Comparison of ENCODE assay signal across 8 cellular contexts in genomic region chr3:158918008-158918407, GRCh38.
A peak's percentile ranks its signal among the peaks of the same experiment; 100 is the strongest.
DNase-seq lines count a peak whose midpoint lies in the region; ATAC-seq, FAIRE-seq and TF ChIP-seq lines count a peak whose summit lies in the region.

No MANE protein-coding gene starts in this region.

- H3K27ac ChIP-seq in endodermal cell (ENCODE audit: low read depth, low read length) (no peak overlapping the region), neural cell (ENCODE audit: low read length) (peak overlapping the region; percentile 44)

- H3K4me1 ChIP-seq in endodermal cell (ENCODE audit: control insufficient read depth, insufficient read depth, low read length): no peaks in the 10 kb centered on the region

- peaks cover 9% of the 10 kb centered on the region for H3F3A ChIP-seq in neural cell (ENCODE audit: insufficient read depth, low read length, poor library complexity, severe bottlenecking)

- TF ChIP-seq RAD21 in neural cell (conservative IDR thresholded peaks at IDR 0.05): peak; percentile 85

- H3K4me3 ChIP-seq in endodermal cell (ENCODE audit: low read length) (no peak overlapping the region), neural cell (ENCODE audit: low read length) (no peak overlapping the region)

- WGBS in endodermal cell (ENCODE audit: insufficient coverage in 1 of 2, insufficient read length in 1 of 2), 2 experiments: 14 to 37% methylated on average over 1 to 3 of the region's 3 CpGs

- H4K20me1 ChIP-seq in neural cell (ENCODE audit: insufficient read depth): no peaks in the 10 kb centered on the region

- H3K9me3 ChIP-seq in endodermal cell (ENCODE audit: control insufficient read depth, low read length) (no peaks in the 10 kb centered on the region), neural cell (ENCODE audit: low read length) (no peaks in the 10 kb centered on the region)

- intact Hi-C loops in Right ventricle myocardium superior (cut with DNase I): loop anchor here (5.0 kb wide), 1 partner anchor 344 kb away; no protein-coding TSS in a partner anchor
- intact Hi-C loops in cardiac septum (cut with DNase I): loop anchor here (5.0 kb wide), 1 partner anchor 344 kb away; no protein-coding TSS in a partner anchor

- no peaks in the 10 kb centered on the region for H3K9me3 Mint-ChIP-seq in endodermal cell

- no peaks in the 10 kb centered on the region for H3K9me2 ChIP-seq in neural cell (ENCODE audit: insufficient read depth, low read length)

- no peak overlapping the region for H3K27ac Mint-ChIP-seq in endodermal cell

- peaks cover 17% of the 10 kb centered on the region for H3K27me3 Mint-ChIP-seq in endodermal cell (ENCODE audit: insufficient read depth)

- no peak for DNase-seq in Right ventricle myocardium superior
- DNase-seq in cardiac septum (ENCODE audit: low spot score): no peak
- peak; percentile 77 for DNase-seq in HS-5 (ENCODE audit: low read depth)
- peak; percentile 81 for DNase-seq in RCC 7860 (ENCODE audit: low spot score)
- peak; percentile 89 for DNase-seq in endodermal cell
- DNase-seq in GM12892 (ENCODE audit: insufficient read length): no peak

- ATAC-seq in Right ventricle myocardium superior (ENCODE audit: poor library complexity): peak; percentile 67
- ATAC-seq in GM21619 (IDR thresholded peaks at IDR 0.05; ENCODE audit: unreplicated experiment): peak; percentile 82

- peaks cover 11% of the 10 kb centered on the region for H3K4me1 Mint-ChIP-seq in endodermal cell

- no peak for TF ChIP-seq POLR2A in GM12892 (IDR thresholded peaks at IDR 0.05; ENCODE audit: low read depth, low read length)

- peak; percentile 36 for TF ChIP-seq EP300 in neural cell (conservative IDR thresholded peaks at IDR 0.05; ENCODE audit: poor library complexity, severe bottlenecking)

- FAIRE-seq in RCC 7860 (lab: Jason Lieb, UNC) (peak; percentile 84), GM12892 (lab: Jason Lieb, UNC) (no peak)

- no peak overlapping the region for H3K4me2 ChIP-seq in neural cell (ENCODE audit: low read length)

- TF ChIP-seq CTCF in endodermal cell (conservative IDR thresholded peaks at IDR 0.05) (peak; percentile 90), neural cell (IDR thresholded peaks at IDR 0.05; ENCODE audit: poor library complexity, severe bottlenecking) (peak; percentile 83)

- no peaks in the 10 kb centered on the region for H3K36me3 ChIP-seq in endodermal cell (ENCODE audit: control insufficient read depth, insufficient read depth, low read length)
- no peaks in the 10 kb centered on the region for H3K36me3 ChIP-seq in neural cell (ENCODE audit: insufficient read depth, low read length)

- H3K9ac ChIP-seq in endodermal cell (ENCODE audit: extremely low read depth, low read length, poor library complexity, severe bottlenecking) (no peak overlapping the region), neural cell (ENCODE audit: low read length) (no peak overlapping the region)

- no peaks in the 10 kb centered on the region for H3K79me2 ChIP-seq in neural cell (replicated peaks; ENCODE audit: insufficient read depth, low read length)

- H3K4me3 Mint-ChIP-seq in endodermal cell: no peak overlapping the region

- no peaks in the 10 kb centered on the region for H3K36me3 Mint-ChIP-seq in endodermal cell (ENCODE audit: low read depth)

- peaks cover 13% of the 10 kb centered on the region for H3K27me3 ChIP-seq in endodermal cell (ENCODE audit: control insufficient read depth, insufficient read depth, low read length, poor library complexity, severe bottlenecking)
- H3K27me3 ChIP-seq in neural cell (ENCODE audit: insufficient read depth, low read depth, low read length): no peaks in the 10 kb centered on the region

- no peak overlapping the region for H2AFZ ChIP-seq in neural cell (ENCODE audit: low read depth, low read length)

TF ChIP-seq in neural cell, 6 proteins besides CTCF, POLR2A, EP300 and RAD21:
- TF ChIP-seq TAF1 (IDR thresholded peaks at IDR 0.05; ENCODE audit: low read depth) (no peak), SMC3 (conservative IDR thresholded peaks at IDR 0.05; ENCODE audit: poor library complexity) (peak; percentile 87), POLR2AphosphoS5 (IDR thresholded peaks at IDR 0.05) (peak; percentile 49), REST (IDR thresholded peaks at IDR 0.05; ENCODE audit: borderline replicate concordance) (peak; percentile 45), MXI1 (conservative IDR thresholded peaks at IDR 0.05; ENCODE audit: poor library complexity, severe bottlenecking) (no peak)

Comparison
In these comparisons a context has a peak if more than half of its experiments do, and no peak if none do; other contexts are left out.
1. DNase-seq: peak in HS-5 (single experiment), RCC 7860 (single experiment) and endodermal cell (single experiment); none in Right ventricle myocardium superior (single experiment), cardiac septum (single experiment) and GM12892 (single experiment).